In the genomic region with DNA sequence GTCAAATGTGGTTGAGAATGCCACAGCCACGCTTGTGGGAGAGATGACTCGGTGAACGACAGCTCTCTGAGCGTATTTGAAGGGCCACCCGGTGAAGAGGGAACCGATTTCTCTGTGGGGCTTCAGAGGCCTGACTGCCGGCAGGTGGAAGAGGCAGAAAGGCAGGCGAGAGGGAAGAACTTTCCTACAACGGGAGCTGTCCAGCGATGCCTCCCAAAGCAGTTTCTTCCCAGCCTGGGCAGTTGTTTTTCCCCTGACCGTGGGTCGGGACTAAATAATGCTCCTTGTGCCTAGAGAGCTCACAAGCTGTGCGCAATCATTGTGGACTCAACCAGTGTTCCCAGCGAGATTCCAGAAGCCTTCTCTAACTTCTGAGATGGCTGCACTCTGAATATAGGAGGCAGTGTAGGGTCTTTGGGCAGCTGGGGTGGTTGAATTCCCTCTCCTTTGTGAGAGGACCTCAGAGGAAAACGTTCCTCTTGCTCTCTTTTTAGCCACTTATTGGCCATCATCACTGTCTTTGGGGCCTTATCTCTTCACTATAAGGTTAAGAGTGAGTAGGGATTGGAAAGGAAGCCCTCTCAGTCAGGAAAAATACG, we compare ENCODE assay signal across 8 cellular contexts. TPM values are rescaled to one million over a fixed set of nuclear protein-coding genes. Genes with fewer than 3 reads are reported as not detected.
DNase-seq lines count a peak whose midpoint lies in the region; ATAC-seq, FAIRE-seq and TF ChIP-seq lines count a peak whose summit lies in the region.

No MANE protein-coding gene starts in this region.

- no peaks in the 10 kb centered on the region for H3K79me2 ChIP-seq in K562 (ENCODE audit: control insufficient read depth, insufficient read depth, low read length)

- TSS peak; percentile 39 for BruUV-seq in K562 (replicated peaks; lab: Mats Ljungman, UMichigan)

- POLR2A ChIA-PET in K562 (lab: Yijun Ruan, JAX), result interaction anchor here (0.6 to 0.7 kb wide), 2 partner anchors 131 to 404 kb away, joined by 3 read pairs; no protein-coding TSS in a partner anchor

- H3K27me3 ChIP-seq in BLaER1 treated with 17β-estradiol and CSF1 and Interleukin-3, amounts not matched to agents 10 nM and 100 nM, result no peaks in the 10 kb centered on the region
- H3K27me3 ChIP-seq in K562 (ENCODE audit: control insufficient read depth in 2 of 2, insufficient read depth in 2 of 2, low read length in 2 of 2) (no peaks in the 10 kb centered on the region), iPS-18a (ENCODE audit: control insufficient read depth, insufficient read depth, low read length) (no peaks in the 10 kb centered on the region)

- peak overlapping the region; percentile 89 to 99 (median 95) for H3K4me2 ChIP-seq in BLaER1 treated with 17β-estradiol and CSF1 and Interleukin-3, amounts not matched to agents 10 nM and 100 nM
- H3K4me2 ChIP-seq in K562 (ENCODE audit: insufficient read depth, low read length), result peak overlapping the region; percentile 90

- DNase-seq in GM19239 (ENCODE audit: insufficient read length, low spot score) (no peak), NAMALWA (ENCODE audit: low spot score) (peak; percentile 75), K562 (ENCODE audit: extremely low read depth in 1 of 4, low spot score in 3 of 4) (peak; percentile 12 to 31 (median 22)), skeletal muscle cell (ENCODE audit: low read depth) (peak; percentile 14), NCI-H2171 treated with DMSO at 0.1 percent for 48 hours (lab: John Stamatoyannopoulos, UW) (no peak), NCI-H2171 (lab: John Stamatoyannopoulos, UW) (no peak)

- TF ChIP-seq POLR2A in K562 (conservative IDR thresholded peaks at IDR 0.05), result no peak

- in situ Hi-C loops in K562 (cut with MboI), result no loop called here

- intact Hi-C loops in K562 (cut with micrococcal nuclease), result no loop called here

- peak overlapping the region; percentile 74 to 97 (median 85) for H3K4me3 ChIP-seq in BLaER1 treated with 17β-estradiol and CSF1 and Interleukin-3, amounts not matched to agents 10 nM and 100 nM
- H3K4me3 ChIP-seq in K562 (peak overlapping the region; percentile 81), iPS-18a (ENCODE audit: low read length) (peak overlapping the region; percentile 88), skeletal muscle cell (ENCODE audit: low read depth, low read length) (peak overlapping the region; percentile 84)

- CTCF ChIA-PET in K562 (lab: Yijun Ruan, JAX; ENCODE audit: low intra/inter-chr PET ratio), result no interaction called here

- H3K27ac ChIP-seq in BLaER1 treated with 17β-estradiol and CSF1 and Interleukin-3, amounts not matched to agents 10 nM and 100 nM, result peak overlapping the region; percentile 87 to 98 (median 93); a peak in 21 of 22 replicates
- no peak overlapping the region for H3K27ac ChIP-seq in K562 (ENCODE audit: extremely low read depth, low read depth, low read length)
- no peak overlapping the region for H3K27ac ChIP-seq in iPS-18a (ENCODE audit: low read length)

- H4K20me1 ChIP-seq in BLaER1 treated with 17β-estradiol and CSF1 and Interleukin-3, amounts not matched to agents 10 nM and 100 nM, result peaks cover 4 to 30% (median 14%) of the 10 kb centered on the region in 11 experiments; a peak in 10 of 22 replicates
- H4K20me1 ChIP-seq in K562 (replicated peaks; ENCODE audit: control insufficient read depth, insufficient read depth, low read length), result no peaks in the 10 kb centered on the region

- H3K9me1 ChIP-seq in K562 (ENCODE audit: control insufficient read depth, insufficient read depth, low read length), result no peaks in the 10 kb centered on the region

- peaks cover 28 to 39% (median 36%) of the 10 kb centered on the region in 10 experiments for H3K4me1 ChIP-seq in BLaER1 treated with 17β-estradiol and CSF1 and Interleukin-3, amounts not matched to agents 10 nM and 100 nM
- peaks cover 0 to 5% of the 10 kb centered on the region in 2 experiments; a peak in 2 of 5 replicates for H3K4me1 ChIP-seq in K562 (replicated peaks in 1 of 2; ENCODE audit: control insufficient read depth in 2 of 2, insufficient read depth in 2 of 2, low read length in 2 of 2)
- peaks cover 8% of the 10 kb centered on the region for H3K4me1 ChIP-seq in iPS-18a (ENCODE audit: control insufficient read depth, low read depth, low read length)

- peak overlapping the region; percentile 86 to 95 (median 93) for H3K9ac ChIP-seq in BLaER1 treated with 17β-estradiol and CSF1 and Interleukin-3, amounts not matched to agents 10 nM and 100 nM
- H3K9ac ChIP-seq in K562 (ENCODE audit: insufficient read depth in 1 of 2, low read depth in 2 of 2, low read length in 2 of 2) (peak overlapping the region; percentile 90 to 92; a peak in 3 of 4 replicates), iPS-18a (ENCODE audit: low read length) (peak overlapping the region; percentile 88)

- no peak for TF ChIP-seq CTCF in K562 (IDR thresholded peaks at IDR 0.05 in 2 of 3, conservative IDR thresholded peaks at IDR 0.05 in 1 of 3; ENCODE audit: insufficient read depth in 2 of 3, low read depth in 1 of 3, low read length in 3 of 3)

- TF ChIP-seq RAD21 in K562 (CRISPR knock-in tag; conservative IDR thresholded peaks at IDR 0.05 in 1 of 2, IDR thresholded peaks at IDR 0.05 in 1 of 2), result no peak

- 1% methylated on average over 12 of the region's 16 CpGs for WGBS in K562 (ENCODE audit: insufficient coverage, low coverage, missing lambda C conversion rate)

- no peaks in the 10 kb centered on the region for H3K9me3 ChIP-seq in BLaER1 treated with 17β-estradiol and CSF1 and Interleukin-3, amounts not matched to agents 10 nM and 100 nM (replicated peaks in 1 of 11)
- no peaks in the 10 kb centered on the region for H3K9me3 ChIP-seq in K562 (replicated peaks; ENCODE audit: control insufficient read depth, insufficient read depth, low read depth, low read length)
- H3K9me3 ChIP-seq in iPS-18a (ENCODE audit: control insufficient read depth, low read depth, low read length), result no peaks in the 10 kb centered on the region

- peak; percentile 9 for ATAC-seq in K562

- peak; percentile 83 for FAIRE-seq in GM19239 (lab: Jason Lieb, UNC)
- no peak for FAIRE-seq in K562 (lab: Jason Lieb, UNC)

- no peaks in the 10 kb centered on the region for H3K36me3 ChIP-seq in BLaER1 treated with 17β-estradiol and CSF1 and Interleukin-3, amounts not matched to agents 10 nM and 100 nM
- H3K36me3 ChIP-seq in K562 (ENCODE audit: control insufficient read depth, insufficient read depth, low read length) (no peaks in the 10 kb centered on the region), iPS-18a (ENCODE audit: control insufficient read depth, low read depth, low read length) (no peaks in the 10 kb centered on the region)

- peak overlapping the region; percentile 99 for H2AFZ ChIP-seq in K562 (ENCODE audit: low read depth, low read length)

- TF ChIP-seq EP300 in K562 (IDR thresholded peaks at IDR 0.05; ENCODE audit: low read length), result no peak

TF ChIP-seq in K562, 482 proteins besides CTCF, POLR2A, EP300 and RAD21:
- TF ChIP-seq, protein P1, sequence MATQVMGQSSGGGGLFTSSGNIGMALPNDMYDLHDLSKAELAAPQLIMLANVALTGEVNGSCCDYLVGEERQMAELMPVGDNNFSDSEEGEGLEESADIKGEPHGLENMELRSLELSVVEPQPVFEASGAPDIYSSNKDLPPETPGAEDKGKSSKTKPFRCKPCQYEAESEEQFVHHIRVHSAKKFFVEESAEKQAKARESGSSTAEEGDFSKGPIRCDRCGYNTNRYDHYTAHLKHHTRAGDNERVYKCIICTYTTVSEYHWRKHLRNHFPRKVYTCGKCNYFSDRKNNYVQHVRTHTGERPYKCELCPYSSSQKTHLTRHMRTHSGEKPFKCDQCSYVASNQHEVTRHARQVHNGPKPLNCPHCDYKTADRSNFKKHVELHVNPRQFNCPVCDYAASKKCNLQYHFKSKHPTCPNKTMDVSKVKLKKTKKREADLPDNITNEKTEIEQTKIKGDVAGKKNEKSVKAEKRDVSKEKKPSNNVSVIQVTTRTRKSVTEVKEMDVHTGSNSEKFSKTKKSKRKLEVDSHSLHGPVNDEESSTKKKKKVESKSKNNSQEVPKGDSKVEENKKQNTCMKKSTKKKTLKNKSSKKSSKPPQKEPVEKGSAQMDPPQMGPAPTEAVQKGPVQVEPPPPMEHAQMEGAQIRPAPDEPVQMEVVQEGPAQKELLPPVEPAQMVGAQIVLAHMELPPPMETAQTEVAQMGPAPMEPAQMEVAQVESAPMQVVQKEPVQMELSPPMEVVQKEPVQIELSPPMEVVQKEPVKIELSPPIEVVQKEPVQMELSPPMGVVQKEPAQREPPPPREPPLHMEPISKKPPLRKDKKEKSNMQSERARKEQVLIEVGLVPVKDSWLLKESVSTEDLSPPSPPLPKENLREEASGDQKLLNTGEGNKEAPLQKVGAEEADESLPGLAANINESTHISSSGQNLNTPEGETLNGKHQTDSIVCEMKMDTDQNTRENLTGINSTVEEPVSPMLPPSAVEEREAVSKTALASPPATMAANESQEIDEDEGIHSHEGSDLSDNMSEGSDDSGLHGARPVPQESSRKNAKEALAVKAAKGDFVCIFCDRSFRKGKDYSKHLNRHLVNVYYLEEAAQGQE (CRISPR knock-in tag; IDR thresholded peaks at IDR 0.05; ENCODE audit: low read depth), result peak; percentile 70; the same call in 1 of the 2 replicates
- TF ChIP-seq MIER1 (IDR thresholded peaks at IDR 0.05; ENCODE audit: low read depth) (peak; percentile 69; the same call in 1 of the 2 replicates), ZNF274 (IDR thresholded peaks at IDR 0.05; ENCODE audit: borderline replicate concordance, low read depth, low read length) (no peak), EHMT2 (IDR thresholded peaks at IDR 0.05) (peak; percentile 68; the same call in 1 of the 2 replicates)

RNA-seq across cellular contexts. Expression of a gene that starts 0.7 kb away (rescaled TPM):
- 6.0 and 24.9 TPM in 2 replicates for total RNA-seq in K562 (2011; cell fraction: chromatin; rRNA removed; ENCODE audit: low replicate concordance)
- total RNA-seq in K562 (2011; cell fraction: nucleolus; rRNA removed), result 9.1 and 9.2 TPM in 2 replicates
- total RNA-seq in K562 (2011; cell fraction: nucleoplasm; rRNA removed), result 16.2 and 21.9 TPM in 2 replicates
- total RNA-seq in K562 (2014; rRNA removed) (36.1 and 36.5 TPM in 2 replicates), K562 (2014; rRNA removed; fragmentation: Illumina TruSeq; extraction: Trizol) (57.6 and 59.5 TPM in 2 replicates), K562 (2015; rRNA removed; fragmentation: Illumina TruSeq; extraction: Trizol) (65.4 and 71.3 TPM in 2 replicates), K562 (2021) (27.9 and 28.7 TPM in 2 replicates)
- polyA plus RNA-seq in K562 (2011; rRNA removed) (16.7 and 32.8 TPM in 2 replicates), K562 (2014; fragmentation: Illumina TruSeq; extraction: Trizol) (30.8 and 39.4 TPM in 2 replicates), K562 (2014; fragmentation: Nextera tagmentation; extraction: Ambion mirVana) (10 to 100 TPM; 22.0 to 29.6 TPM), K562 (2014; rRNA removed) (54.3 and 55.0 TPM in 2 replicates)
- 12.6 and 25.0 TPM in 2 replicates for polyA plus RNA-seq in K562 (2011; cell fraction: cytosol; rRNA removed)
- 4.7 and 4.9 TPM in 2 replicates for polyA plus RNA-seq in K562 (2011; cell fraction: nucleus; rRNA removed)
- polyA plus RNA-seq in K562 (2012), result 43.9 and 64.2 TPM in 2 replicates
- polyA minus RNA-seq in K562 (2011; rRNA and poly(A)+ RNA removed), result 11.2 and 14.2 TPM in 2 replicates
- polyA minus RNA-seq in K562 (2011; cell fraction: cytosol; rRNA and poly(A)+ RNA removed), result 6.6 and 7.0 TPM in 2 replicates
- polyA minus RNA-seq in K562 (2011; cell fraction: nucleus; rRNA and poly(A)+ RNA removed), result 1.2 and 3.0 TPM in 2 replicates

Comparison
In these comparisons a context has a peak if more than half of its experiments do, and no peak if none do; other contexts are left out.
1. H3K27ac ChIP-seq: peak in BLaER1 treated with 17β-estradiol and CSF1 and Interleukin-3, amounts not matched to agents 10 nM and 100 nM (11 of 11); none in K562 (single experiment) and iPS-18a (single experiment).
2. DNase-seq: peak in NAMALWA (single experiment), K562 (4 of 4) and skeletal muscle cell (single experiment); none in GM19239 (single experiment), NCI-H2171 treated with DMSO at 0.1 percent for 48 hours (single experiment) and NCI-H2171 (single experiment).
3. Peak in every context shown above with its lines, with median percentiles within 50 percentile points of each other: H3K4me3 ChIP-seq and H3K9ac ChIP-seq.